9 cellular contexts compared by ENCODE assay signal in genomic region chr13:42405665-42406390, GRCh38.
DNase-seq lines count a peak whose midpoint lies in the region; ATAC-seq, FAIRE-seq and TF ChIP-seq lines count a peak whose summit lies in the region.
"Had no signal": no experiment of that assay in that cellular context is flagged by ENCODE, and none has a peak within 500 bp of the region (broad histone marks: within the 10 kb centered on the region; RNA-seq: fewer than 3 reads in every experiment).

No MANE protein-coding gene starts in this region.

- DNase-seq in CD8-positive, alpha-beta memory T cell: peak in 3 of 5 donors; percentile 12 to 63 (median 35)
- DNase-seq in HK-2 (ENCODE audit: unreplicated experiment): peak; percentile 16
- DNase-seq in GM12878 (ENCODE audit: low read depth, low spot score): peak; percentile 97
- peak; percentile 78 for DNase-seq in stimulated activated naive B cell treated with anti-CD40 and anti-IgM and Interleukin-4, amounts not matched to agents 10 μg/mL and 1 μg/mL and 100 μg/mL, for 72 hours
- DNase-seq in NCI-H524 (lab: John Stamatoyannopoulos, UW): no peak
- no peak for DNase-seq in GM19238 (ENCODE audit: insufficient read length, low spot score)
- no peak for DNase-seq in COLO668 (lab: John Stamatoyannopoulos, UW; ENCODE audit: unreplicated experiment)

- H3K27me3 ChIP-seq in CD8-positive, alpha-beta memory T cell (ENCODE audit: insufficient read depth, low read length, poor library complexity, severe bottlenecking): no peaks in the 10 kb centered on the region
- no peaks in the 10 kb centered on the region for H3K27me3 ChIP-seq in GM12878 (replicated peaks in 1 of 2; ENCODE audit: control insufficient read depth in 2 of 2, insufficient read depth in 2 of 2, low read length in 1 of 2)
- H3K27me3 ChIP-seq: adrenal gland had no signal

- H3K9me3 Mint-ChIP-seq in CD8-positive, alpha-beta memory T cell: no peaks in the 10 kb centered on the region
- no peaks in the 10 kb centered on the region for H3K9me3 Mint-ChIP-seq in stimulated activated naive B cell treated with anti-CD40 and anti-IgM and Interleukin-4, amounts not matched to agents 10 μg/mL and 1 μg/mL and 100 μg/mL, for 72 hours

- H3K4me1 Mint-ChIP-seq in CD8-positive, alpha-beta memory T cell: peaks cover 21 to 32% (median 27%) of the 10 kb centered on the region in 3 donors
- H3K4me1 Mint-ChIP-seq in stimulated activated naive B cell treated with anti-CD40 and anti-IgM and Interleukin-4, amounts not matched to agents 10 μg/mL and 1 μg/mL and 100 μg/mL, for 72 hours: peaks cover 25 to 26% of the 10 kb centered on the region in 2 donors

- H3K4me3 ChIP-seq in CD8-positive, alpha-beta memory T cell (ENCODE audit: low read length): no peak overlapping the region
- peak overlapping the region; percentile 31; the same call in 1 of the 2 replicates for H3K4me3 ChIP-seq in GM12878
- H3K4me3 ChIP-seq: adrenal gland had no signal

- peaks cover 9% of the 10 kb centered on the region for H3K79me2 ChIP-seq in GM12878 (ENCODE audit: control insufficient read depth, insufficient read depth, low read length)

- H3K4me3 Mint-ChIP-seq in CD8-positive, alpha-beta memory T cell: peak overlapping the region in 6 of 7 donors; percentile 7 to 68 (median 52)
- peak overlapping the region in 1 of 2 donors; percentile 56 for H3K4me3 Mint-ChIP-seq in stimulated activated naive B cell treated with anti-CD40 and anti-IgM and Interleukin-4, amounts not matched to agents 10 μg/mL and 1 μg/mL and 100 μg/mL, for 72 hours

- peaks cover 0 to 1% (median 0%) of the 10 kb centered on the region in 3 donors for H3K36me3 Mint-ChIP-seq in CD8-positive, alpha-beta memory T cell
- H3K36me3 Mint-ChIP-seq in stimulated activated naive B cell treated with anti-CD40 and anti-IgM and Interleukin-4, amounts not matched to agents 10 μg/mL and 1 μg/mL and 100 μg/mL, for 72 hours: no peaks in the 10 kb centered on the region

- peak; percentile 48; the same call in 1 of the 2 replicates for TF ChIP-seq POLR2A in GM12878 (IDR thresholded peaks at IDR 0.05; ENCODE audit: low read depth, low read length)

- SMC1A ChIA-PET in GM12878 (lab: Charles Lee; ENCODE audit: uncharacterized antibody, unreplicated experiment): interaction anchor here (0.6 to 11.0 kb wide), 19 partner anchors 9 to 178 kb away, joined by 3 to 210 read pairs (median 4); no protein-coding TSS in a partner anchor

- peak; percentile 86 to 97 for TF ChIP-seq EP300 in GM12878 (IDR thresholded peaks at IDR 0.05; ENCODE audit: borderline replicate concordance in 1 of 2, control insufficient read depth in 1 of 2, low read depth in 2 of 2, low read length in 2 of 2)

- 0% methylated on average over 9 of the region's 9 CpGs for WGBS in GM12878 (ENCODE audit: insufficient coverage, insufficient replicate concordance, low lambda C conversion rate, missing lambda C conversion rate)

- no peaks in the 10 kb centered on the region for H3K27me3 Mint-ChIP-seq in CD8-positive, alpha-beta memory T cell
- no peaks in the 10 kb centered on the region for H3K27me3 Mint-ChIP-seq in stimulated activated naive B cell treated with anti-CD40 and anti-IgM and Interleukin-4, amounts not matched to agents 10 μg/mL and 1 μg/mL and 100 μg/mL, for 72 hours

- peak overlapping the region; percentile 82 for H3K9ac ChIP-seq in GM12878 (ENCODE audit: control insufficient read depth, insufficient read depth, low read length)

- POLR2A ChIA-PET in CD8-positive, alpha-beta memory T cell (lab: Charles Lee): interaction anchor here (0.6 to 0.8 kb wide), 3 partner anchors 11 to 171 kb away, joined by 3 read pairs; no protein-coding TSS in a partner anchor
- POLR2A ChIA-PET in GM12878 (lab: Charles Lee): interaction anchor here (0.5 to 2.3 kb wide), 6 partner anchors 14 to 1419 kb away, joined by 4 to 23 read pairs (median 4); no protein-coding TSS in a partner anchor

- FAIRE-seq in GM12878 (lab: Jason Lieb, UNC): peak; percentile 75

- peaks cover 8% of the 10 kb centered on the region for H3K4me1 ChIP-seq in CD8-positive, alpha-beta memory T cell (ENCODE audit: insufficient read depth, low read length)
- peaks cover 54% of the 10 kb centered on the region for H3K4me1 ChIP-seq in GM12878 (ENCODE audit: control insufficient read depth, insufficient read depth, low read length)
- H3K4me1 ChIP-seq: adrenal gland had no signal

- in situ Hi-C loops in GM12878 (cut with MboI): no loop called here

- H3K4me2 ChIP-seq in GM12878 (ENCODE audit: control insufficient read depth, insufficient read depth): peak overlapping the region; percentile 70

- H3K27ac ChIP-seq in CD8-positive, alpha-beta memory T cell (ENCODE audit: low read depth, low read length): no peak overlapping the region
- H3K27ac ChIP-seq in GM12878 (ENCODE audit: control insufficient read depth, insufficient read depth): peak overlapping the region; percentile 98
- H3K27ac ChIP-seq: adrenal gland had no signal

- RAD21 ChIA-PET in GM12878 (lab: Charles Lee; ENCODE audit: unreplicated experiment): interaction anchor here (0.7 to 2.5 kb wide), 17 partner anchors 12 to 144 kb away, joined by 3 to 37 read pairs (median 5); no protein-coding TSS in a partner anchor

- no peaks in the 10 kb centered on the region for H3K36me3 ChIP-seq in CD8-positive, alpha-beta memory T cell (ENCODE audit: insufficient read depth, low read length)
- H3K36me3 ChIP-seq in GM12878 (ENCODE audit: control insufficient read depth in 2 of 2, insufficient read depth in 2 of 2, low read length in 1 of 2): no peaks in the 10 kb centered on the region
- H3K36me3 ChIP-seq: adrenal gland had no signal

- TF ChIP-seq RAD21 in GM12878 (IDR thresholded peaks at IDR 0.05; ENCODE audit: insufficient read depth, low read depth, low read length): peak; percentile 45

- TF ChIP-seq CTCF in GM12878 (IDR thresholded peaks at IDR 0.05 in 2 of 3, conservative IDR thresholded peaks at IDR 0.05 in 1 of 3; ENCODE audit: control insufficient read depth in 2 of 3, extremely low read depth in 1 of 3, insufficient read depth in 1 of 3, low read depth in 3 of 3, low read length in 3 of 3): 0 out of 6 replicates have a peak, but pooled peaks of 1 of the 3 experiments have one; percentile 5

- ATAC-seq in GM21423 (IDR thresholded peaks at IDR 0.05; ENCODE audit: unreplicated experiment): peak; percentile 73
- ATAC-seq in GM12878: peak; percentile 90
- ATAC-seq in stimulated activated naive B cell treated with anti-CD40 and anti-IgM and Interleukin-4, amounts not matched to agents 10 μg/mL and 1 μg/mL and 100 μg/mL, for 72 hours (replicated peaks): peak; percentile 88 to 90

- no peaks in the 10 kb centered on the region for H3K9me3 ChIP-seq in CD8-positive, alpha-beta memory T cell (ENCODE audit: low read length)
- peaks cover 3% of the 10 kb centered on the region for H3K9me3 ChIP-seq in GM12878 (replicated peaks; ENCODE audit: control insufficient read depth, insufficient read depth, low read length)
- H3K9me3 ChIP-seq: adrenal gland had no signal

- no peaks in the 10 kb centered on the region for H4K20me1 ChIP-seq in GM12878 (ENCODE audit: control insufficient read depth, insufficient read depth)

- H2AFZ ChIP-seq in GM12878 (ENCODE audit: control insufficient read depth, low read depth, low read length): peak overlapping the region; percentile 46

- intact Hi-C loops in GM12878 (cut with micrococcal nuclease; ENCODE audit: unreplicated experiment): loop anchor here (1.0 to 5.0 kb wide), 7 partner anchors 14 to 142 kb away; partner anchors contain the start of gene AKAP11

- CTCF ChIA-PET in CD8-positive, alpha-beta memory T cell (lab: Charles Lee): interaction anchor here (1.2 kb wide), 1 partner anchor 10 kb away, joined by 6 read pairs; no protein-coding TSS in a partner anchor
- CTCF ChIA-PET in GM12878 (lab: Yijun Ruan, JAX): interaction anchor here (0.9 to 1.4 kb wide), 9 partner anchors 18 to 133 kb away, joined by 3 to 7 read pairs (median 4); partner anchors contain the start of gene AKAP11

- BruUV-seq in GM12878 (replicated peaks; lab: Mats Ljungman, UMichigan): no TSS peak

- H3K27ac Mint-ChIP-seq in CD8-positive, alpha-beta memory T cell: peak overlapping the region; percentile 53 to 96 (median 74)
- H3K27ac Mint-ChIP-seq in stimulated activated naive B cell treated with anti-CD40 and anti-IgM and Interleukin-4, amounts not matched to agents 10 μg/mL and 1 μg/mL and 100 μg/mL, for 72 hours: peak overlapping the region; percentile 95

TF ChIP-seq in GM12878, 131 proteins besides CTCF, POLR2A, EP300 and RAD21 (continues in another document):
- peak; percentile 91 for TF ChIP-seq RUNX3 (IDR thresholded peaks at IDR 0.05; ENCODE audit: low read length)
- TF ChIP-seq NR2C1 (IDR thresholded peaks at IDR 0.05): no peak
- peak; percentile 54; the same call in 1 of the 2 replicates for TF ChIP-seq TCF3 (IDR thresholded peaks at IDR 0.05; ENCODE audit: borderline replicate concordance, insufficient read depth, low read depth, low read length)
- peak; percentile 78 for TF ChIP-seq ATF7 (IDR thresholded peaks at IDR 0.05; ENCODE audit: low read depth)
- TF ChIP-seq ESRRA (IDR thresholded peaks at IDR 0.05; ENCODE audit: low read length): no peak
- TF ChIP-seq SIX5 (IDR thresholded peaks at IDR 0.05; ENCODE audit: low read depth, low read length, severe bottlenecking): no peak
- no peak for TF ChIP-seq ZBTB4 (CRISPR knock-in tag; IDR thresholded peaks at IDR 0.05)
- TF ChIP-seq NFYA (IDR thresholded peaks at IDR 0.05; ENCODE audit: borderline replicate concordance, low read depth, low read length): no peak

Comparison
In these comparisons a context has a peak if more than half of its experiments do, and no peak if none do; other contexts are left out.
1. DNase-seq: peak in CD8-positive, alpha-beta memory T cell (3 of 5), HK-2 (single experiment), GM12878 (single experiment) and stimulated activated naive B cell treated with anti-CD40 and anti-IgM and Interleukin-4, amounts not matched to agents 10 μg/mL and 1 μg/mL and 100 μg/mL, for 72 hours (single experiment); none in NCI-H524 (0 of 2), GM19238 (single experiment) and COLO668 (single experiment).
2. Peak in every context shown above with its lines, with median percentiles within 50 percentile points of each other: ATAC-seq.